Comparison of ENCODE assay signal across 21 cellular contexts in the genomic region with DNA sequence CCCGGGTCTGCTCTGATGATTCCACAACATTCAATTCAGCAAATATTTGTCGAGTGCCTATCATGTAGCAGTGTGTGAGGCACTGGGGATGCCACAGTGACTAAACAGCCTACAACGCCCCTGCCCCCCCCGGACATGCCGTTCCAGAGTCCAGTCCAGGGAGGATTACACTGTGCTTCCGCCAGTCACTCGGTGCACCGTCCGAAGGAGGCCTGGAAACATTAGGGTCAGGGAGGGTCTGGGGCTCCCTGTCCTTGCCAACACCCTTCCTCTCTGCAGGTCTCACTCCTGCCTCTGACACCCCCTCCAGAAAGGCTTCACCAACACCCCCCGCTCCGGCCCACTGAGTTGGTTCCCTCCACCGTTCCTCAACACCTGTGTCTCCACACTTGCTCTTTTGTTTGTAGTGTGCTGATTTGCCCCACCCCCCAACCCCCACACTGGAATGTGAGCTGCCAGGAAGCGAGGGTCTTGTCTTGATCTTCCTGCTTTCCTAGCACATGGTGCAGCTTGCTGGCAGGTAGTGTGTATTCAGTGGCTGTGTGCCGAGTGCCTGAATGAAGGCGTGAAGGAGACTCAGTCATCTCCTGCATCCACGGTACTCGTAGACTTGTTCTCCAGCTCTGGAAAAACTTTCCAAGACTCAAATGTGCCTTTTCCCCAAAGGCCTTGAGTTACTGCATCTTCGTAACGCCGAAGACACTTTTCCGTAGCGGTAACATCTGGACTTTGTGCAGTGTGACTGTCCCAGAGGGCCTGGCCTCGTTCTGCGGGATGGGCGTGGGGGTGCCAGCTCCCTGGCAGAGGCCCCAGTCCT.
A peak's percentile ranks its signal among the peaks of the same experiment; 100 is the strongest.
DNase-seq lines count a peak whose midpoint lies in the region; ATAC-seq and TF ChIP-seq lines count a peak whose summit lies in the region.
"Had no signal": no experiment of that assay in that cellular context is flagged by ENCODE, and none has a peak within 500 bp of the region (broad histone marks: within the 10 kb centered on the region; RNA-seq: fewer than 3 reads in every experiment).

No MANE protein-coding gene starts in this region.

- H3K36me3 ChIP-seq in HUES48 (ENCODE audit: control insufficient read depth, insufficient read depth, low read length) (no peaks in the 10 kb centered on the region), endodermal cell (ENCODE audit: control insufficient read depth, insufficient read depth, low read length) (no peaks in the 10 kb centered on the region), lower lobe of right lung (no peaks in the 10 kb centered on the region), ovary (no peaks in the 10 kb centered on the region), A673 (ENCODE audit: insufficient read depth, low read length, poor library complexity, severe bottlenecking) (no peaks in the 10 kb centered on the region)
- H3K36me3 ChIP-seq: left ventricle myocardium inferior had no signal

- H3K27me3 Mint-ChIP-seq in endodermal cell (ENCODE audit: insufficient read depth) (no peaks in the 10 kb centered on the region), type B pancreatic cell (no peaks in the 10 kb centered on the region)
- no peaks in the 10 kb centered on the region for H3K27me3 Mint-ChIP-seq in activated T-helper 17 cell treated with anti-CD3 and anti-CD28 coated beads, Interleukin-2, amount 50 U/mL, for 72 hours
- H3K27me3 Mint-ChIP-seq: naive thymus-derived CD8-positive, alpha-beta T cell had no signal

- H3K27ac ChIP-seq in HUES48 (ENCODE audit: low read depth, low read length) (peak overlapping the region; percentile 34), endodermal cell (ENCODE audit: low read depth, low read length) (no peak overlapping the region), lower lobe of right lung (peak overlapping the region; percentile 20), ovary (no peak overlapping the region), A673 (ENCODE audit: low read depth, low read length, poor library complexity, severe bottlenecking) (no peak overlapping the region)
- H3K27ac ChIP-seq: C4-2B, coronary artery, KMS-11, left ventricle myocardium inferior had no signal

- WGBS in endodermal cell (ENCODE audit: insufficient coverage in 1 of 2, insufficient read length in 1 of 2), 2 experiments, result 85 to 90% methylated on average over 17 to 25 of the region's 25 CpGs
- WGBS in ovary, 3 donors, result 86 to 90% (median 88%) methylated on average over 25 of the region's 25 CpGs

- POLR2A ChIA-PET in A673 (lab: Charles Lee; ENCODE audit: low non-redundant PET), result no interaction called here

- TF ChIP-seq CTCF in endodermal cell (conservative IDR thresholded peaks at IDR 0.05) (no peak), lower lobe of right lung (IDR thresholded peaks at IDR 0.05) (no peak), type B pancreatic cell (conservative IDR thresholded peaks at IDR 0.05) (no peak), ovary (IDR thresholded peaks at IDR 0.05) (no peak), A673 (conservative IDR thresholded peaks at IDR 0.05; ENCODE audit: low read depth, low read length) (no peak)

- CTCF ChIA-PET in A673 (lab: Charles Lee), result no interaction called here

- peak overlapping the region; percentile 85 for H3K27ac Mint-ChIP-seq in endodermal cell
- peak overlapping the region; percentile 85 for H3K27ac Mint-ChIP-seq in type B pancreatic cell
- no peak overlapping the region for H3K27ac Mint-ChIP-seq in activated T-helper 17 cell treated with anti-CD3 and anti-CD28 coated beads, Interleukin-2, amount 50 U/mL, for 72 hours
- H3K27ac Mint-ChIP-seq: activated naive CD4-positive, alpha-beta T cell treated with anti-CD3 and anti-CD28 coated beads for 36 hours; naive thymus-derived CD8-positive, alpha-beta T cell had no signal

- H3K36me3 Mint-ChIP-seq in endodermal cell (ENCODE audit: low read depth), result no peaks in the 10 kb centered on the region
- H3K36me3 Mint-ChIP-seq in type B pancreatic cell, result no peaks in the 10 kb centered on the region
- H3K36me3 Mint-ChIP-seq in activated T-helper 17 cell treated with anti-CD3 and anti-CD28 coated beads, Interleukin-2, amount 50 U/mL, for 72 hours (ENCODE audit: low read depth), result no peaks in the 10 kb centered on the region
- H3K36me3 Mint-ChIP-seq: naive thymus-derived CD8-positive, alpha-beta T cell had no signal

- H3K4me1 ChIP-seq in HUES48 (ENCODE audit: control insufficient read depth, insufficient read depth, low read length) (peaks cover 50% of the 10 kb centered on the region), endodermal cell (ENCODE audit: control insufficient read depth, insufficient read depth, low read length) (peaks cover 13% of the 10 kb centered on the region), lower lobe of right lung (peaks cover 35% of the 10 kb centered on the region), ovary (ENCODE audit: insufficient read depth) (peaks cover 2% of the 10 kb centered on the region), A673 (ENCODE audit: insufficient read depth, low read length, poor library complexity, severe bottlenecking) (peaks cover 12% of the 10 kb centered on the region)

- H3K4me3 Mint-ChIP-seq in endodermal cell (no peak overlapping the region), type B pancreatic cell (peak overlapping the region; percentile 40)
- H3K4me3 Mint-ChIP-seq in activated T-helper 17 cell treated with anti-CD3 and anti-CD28 coated beads, Interleukin-2, amount 50 U/mL, for 72 hours, result no peak overlapping the region
- H3K4me3 Mint-ChIP-seq: activated naive CD4-positive, alpha-beta T cell treated with anti-CD3 and anti-CD28 coated beads for 36 hours had no signal

- no peak overlapping the region for H3K4me3 ChIP-seq in HUES48 (ENCODE audit: low read depth, low read length)
- H3K4me3 ChIP-seq in endodermal cell (ENCODE audit: low read length), result no peak overlapping the region
- H3K4me3 ChIP-seq in lower lobe of right lung, result no peak overlapping the region
- no peak overlapping the region for H3K4me3 ChIP-seq in ovary
- no peak overlapping the region for H3K4me3 ChIP-seq in A673 (ENCODE audit: low read depth, low read length, poor library complexity, severe bottlenecking)
- H3K4me3 ChIP-seq: coronary artery, left ventricle myocardium inferior had no signal

- H3K9ac ChIP-seq in HUES48 (ENCODE audit: low read depth, low read length), result no peak overlapping the region; the same call in 1 of the 2 replicates
- H3K9ac ChIP-seq in endodermal cell (ENCODE audit: extremely low read depth, low read length, poor library complexity, severe bottlenecking), result no peak overlapping the region
- H3K9ac ChIP-seq: KMS-11 had no signal

- no peak for ATAC-seq in lower lobe of right lung
- ATAC-seq in activated T-helper 17 cell treated with anti-CD3 and anti-CD28 coated beads, Interleukin-2, amount 50 U/mL, for 72 hours (replicated peaks), result no peak
- ATAC-seq: naive thymus-derived CD8-positive, alpha-beta T cell had no signal

- no peaks in the 10 kb centered on the region for H3K9me3 ChIP-seq in HUES48 (ENCODE audit: control insufficient read depth, insufficient read depth, low read length)
- H3K9me3 ChIP-seq in endodermal cell (ENCODE audit: control insufficient read depth, low read length), result no peaks in the 10 kb centered on the region
- no peaks in the 10 kb centered on the region for H3K9me3 ChIP-seq in lower lobe of right lung
- no peaks in the 10 kb centered on the region for H3K9me3 ChIP-seq in ovary
- no peaks in the 10 kb centered on the region for H3K9me3 ChIP-seq in A673 (ENCODE audit: low read depth, low read length, poor library complexity, severe bottlenecking)
- H3K9me3 ChIP-seq: left ventricle myocardium inferior had no signal

- no peaks in the 10 kb centered on the region for H3K9me3 Mint-ChIP-seq in endodermal cell
- no peaks in the 10 kb centered on the region for H3K9me3 Mint-ChIP-seq in type B pancreatic cell
- no peaks in the 10 kb centered on the region for H3K9me3 Mint-ChIP-seq in activated T-helper 17 cell treated with anti-CD3 and anti-CD28 coated beads, Interleukin-2, amount 50 U/mL, for 72 hours
- H3K9me3 Mint-ChIP-seq: activated naive CD4-positive, alpha-beta T cell treated with anti-CD3 and anti-CD28 coated beads for 36 hours; naive thymus-derived CD8-positive, alpha-beta T cell had no signal

- no peak for TF ChIP-seq POLR2A in ovary (IDR thresholded peaks at IDR 0.05)

- BruUV-seq in A673 (replicated peaks; lab: Mats Ljungman, UMichigan), result no TSS peak

- intact Hi-C loops in lower lobe of right lung (cut with DNase I), result no loop called here
- intact Hi-C loops in ovary (cut with DNase I), result no loop called here
- intact Hi-C loops in A673 (cut with micrococcal nuclease; ENCODE audit: unreplicated experiment), result no loop called here

- no peaks in the 10 kb centered on the region for H3K27me3 ChIP-seq in HUES48 (ENCODE audit: control insufficient read depth, insufficient read depth, low read length)
- no peaks in the 10 kb centered on the region for H3K27me3 ChIP-seq in endodermal cell (ENCODE audit: control insufficient read depth, insufficient read depth, low read length, poor library complexity, severe bottlenecking)
- H3K27me3 ChIP-seq in lower lobe of right lung (ENCODE audit: low read depth), result no peaks in the 10 kb centered on the region
- no peaks in the 10 kb centered on the region for H3K27me3 ChIP-seq in ovary
- H3K27me3 ChIP-seq in A673 (replicated peaks; ENCODE audit: insufficient read depth, low read depth, low read length, poor library complexity), result no peaks in the 10 kb centered on the region

- TF ChIP-seq EP300 in ovary (IDR thresholded peaks at IDR 0.05), result no peak

- H3K4me1 Mint-ChIP-seq in endodermal cell, result peaks cover 33% of the 10 kb centered on the region
- peaks cover 28% of the 10 kb centered on the region for H3K4me1 Mint-ChIP-seq in type B pancreatic cell (ENCODE audit: unreplicated experiment)
- peaks cover 32% of the 10 kb centered on the region for H3K4me1 Mint-ChIP-seq in activated T-helper 17 cell treated with anti-CD3 and anti-CD28 coated beads, Interleukin-2, amount 50 U/mL, for 72 hours

- DNase-seq in endodermal cell, result peak; percentile 78
- no peak for DNase-seq in lower lobe of right lung
- DNase-seq in type B pancreatic cell (ENCODE audit: extremely low spot score, unreplicated experiment), result no peak
- no peak for DNase-seq in ovary
- no peak for DNase-seq in A673 (ENCODE audit: low spot score)
- DNase-seq: activated CD4-positive, alpha-beta T cell treated with anti-CD3 and anti-CD28 coated beads for 4 hours; activated CD8-positive, alpha-beta memory T cell treated with anti-CD3 and anti-CD28 coated beads, Interleukin-2, amount 50 U/mL, for 4 hours; activated naive CD4-positive, alpha-beta T cell treated with anti-CD3 and anti-CD28 coated beads for 36 hours; EL; left ventricle myocardium inferior; naive thymus-derived CD8-positive, alpha-beta T cell; NCI-H1417; NCI-H446; retina; stimulated activated CD4-positive, alpha-beta T cell treated with anti-CD3 and anti-CD28 coated beads, Interleukin-1b, Interleukin-23, amount 100 ng/mL, for 48 hours; T-helper 9 cell had no signal

Comparison
In these comparisons a context has a peak if more than half of its experiments do, and no peak if none do; other contexts are left out.
1. H3K27ac ChIP-seq: peak in HUES48 (single experiment) and lower lobe of right lung (single experiment); none in endodermal cell (single experiment), ovary (0 of 2) and A673 (single experiment).